12 cellular contexts compared by ENCODE assay signal in genomic region chr3:171802601-171802956, GRCh38. TPM values are rescaled to one million over a fixed set of nuclear protein-coding genes. Genes with fewer than 3 reads are reported as not detected.
A peak's percentile ranks its signal among the peaks of the same experiment; 100 is the strongest.
DNase-seq lines count a peak whose midpoint lies in the region; ATAC-seq and TF ChIP-seq lines count a peak whose summit lies in the region.
"Had no signal": no experiment of that assay in that cellular context is flagged by ENCODE, and none has a peak within 500 bp of the region (broad histone marks: within the 10 kb centered on the region; RNA-seq: fewer than 3 reads in every experiment).

No MANE protein-coding gene starts in this region.

- H3K27ac ChIP-seq in PC-3 (ENCODE audit: low read length) (peak overlapping the region; percentile 95), hepatocyte (peak overlapping the region; percentile 79), thoracic aorta (peak overlapping the region; percentile 33 to 56)
- H3K27ac ChIP-seq in CD4-positive, alpha-beta memory T cell (ENCODE audit: low read depth, low read length), result no peak overlapping the region

- no peak overlapping the region for H3K27ac Mint-ChIP-seq in CD4-positive, alpha-beta memory T cell
- no peak overlapping the region for H3K27ac Mint-ChIP-seq in activated CD4-positive, alpha-beta T cell treated with anti-CD3 and anti-CD28 coated beads, Interleukin-2, amount 10 ng/mL, durations not matched to agents 7 days and 5 days
- H3K27ac Mint-ChIP-seq: CD8-positive, alpha-beta T cell; naive thymus-derived CD8-positive, alpha-beta T cell had no signal

- peak overlapping the region; percentile 77 for H3K9ac ChIP-seq in PC-3 (ENCODE audit: low read length)

- H3K79me2 ChIP-seq in PC-3 (ENCODE audit: low read length) (peaks cover 26% of the 10 kb centered on the region), hepatocyte (peaks cover 83% of the 10 kb centered on the region)

- H3K27me3 ChIP-seq in PC-3 (ENCODE audit: low read length) (no peaks in the 10 kb centered on the region), hepatocyte (no peaks in the 10 kb centered on the region), thoracic aorta (replicated peaks; ENCODE audit: insufficient read depth) (no peaks in the 10 kb centered on the region)
- H3K27me3 ChIP-seq in CD4-positive, alpha-beta memory T cell (ENCODE audit: insufficient read depth, low read length), result no peaks in the 10 kb centered on the region

- H3K9me3 ChIP-seq in PC-3 (ENCODE audit: low read length) (no peaks in the 10 kb centered on the region), hepatocyte (ENCODE audit: low read depth) (no peaks in the 10 kb centered on the region), thoracic aorta (no peaks in the 10 kb centered on the region)
- no peaks in the 10 kb centered on the region for H3K9me3 ChIP-seq in CD4-positive, alpha-beta memory T cell (ENCODE audit: control insufficient read depth in 1 of 2, low read length in 2 of 2)

- POLR2A ChIA-PET in PC-3 (lab: Charles Lee; ENCODE audit: unreplicated experiment), result interaction anchor here (0.7 to 1.3 kb wide), 3 partner anchors 12 to 32 kb away, joined by 3 to 4 read pairs (median 4); no protein-coding TSS in a partner anchor
- POLR2A ChIA-PET in CD4-positive, alpha-beta memory T cell (lab: Charles Lee; ENCODE audit: partially characterized antibody), result no interaction called here
- POLR2A ChIA-PET in activated CD4-positive, alpha-beta T cell treated with anti-CD3 and anti-CD28 coated beads, Interleukin-2, amount 10 ng/mL, durations not matched to agents 7 days and 5 days (lab: Charles Lee), result no interaction called here

- H3F3A ChIP-seq in PC-3 (ENCODE audit: low read length, unreplicated experiment), result no peaks in the 10 kb centered on the region

- H3K36me3 Mint-ChIP-seq in CD4-positive, alpha-beta memory T cell, result no peaks in the 10 kb centered on the region
- H3K36me3 Mint-ChIP-seq in activated CD4-positive, alpha-beta T cell treated with anti-CD3 and anti-CD28 coated beads, Interleukin-2, amount 10 ng/mL, durations not matched to agents 7 days and 5 days (ENCODE audit: low read depth), result no peaks in the 10 kb centered on the region
- H3K36me3 Mint-ChIP-seq: CD8-positive, alpha-beta T cell; naive thymus-derived CD8-positive, alpha-beta T cell had no signal

- H3K9me3 Mint-ChIP-seq in CD4-positive, alpha-beta memory T cell, result no peaks in the 10 kb centered on the region
- H3K9me3 Mint-ChIP-seq in activated CD4-positive, alpha-beta T cell treated with anti-CD3 and anti-CD28 coated beads, Interleukin-2, amount 10 ng/mL, durations not matched to agents 7 days and 5 days, result no peaks in the 10 kb centered on the region
- H3K9me3 Mint-ChIP-seq: CD8-positive, alpha-beta T cell; naive thymus-derived CD8-positive, alpha-beta T cell had no signal

- H4K20me1 ChIP-seq in PC-3 (ENCODE audit: low read length) (no peaks in the 10 kb centered on the region), hepatocyte (ENCODE audit: insufficient read depth, poor library complexity, severe bottlenecking) (no peaks in the 10 kb centered on the region)

- no peak overlapping the region for H3K4me3 Mint-ChIP-seq in CD4-positive, alpha-beta memory T cell
- no peak overlapping the region for H3K4me3 Mint-ChIP-seq in activated CD4-positive, alpha-beta T cell treated with anti-CD3 and anti-CD28 coated beads, Interleukin-2, amount 10 ng/mL, durations not matched to agents 7 days and 5 days
- H3K4me3 Mint-ChIP-seq: CD8-positive, alpha-beta T cell; naive thymus-derived CD8-positive, alpha-beta T cell had no signal

- BruUV-seq in PC-3 (replicated peaks; lab: Mats Ljungman, UMichigan), result no TSS peak

- WGBS in hepatocyte (ENCODE audit: low lambda C conversion rate, missing lambda C conversion rate), result 88% methylated on average over 3 of the region's 3 CpGs

- H3K9me2 ChIP-seq in PC-3 (replicated peaks; ENCODE audit: low read length) (no peaks in the 10 kb centered on the region), hepatocyte (replicated peaks; ENCODE audit: insufficient read depth) (no peaks in the 10 kb centered on the region)

- peaks cover 2% of the 10 kb centered on the region in 2 donors for H3K27me3 Mint-ChIP-seq in CD4-positive, alpha-beta memory T cell
- peaks cover 13% of the 10 kb centered on the region for H3K27me3 Mint-ChIP-seq in activated CD4-positive, alpha-beta T cell treated with anti-CD3 and anti-CD28 coated beads, Interleukin-2, amount 10 ng/mL, durations not matched to agents 7 days and 5 days

- H3K4me3 ChIP-seq in PC-3 (ENCODE audit: low read length) (no peak overlapping the region), hepatocyte (no peak overlapping the region), thoracic aorta (no peak overlapping the region)
- no peak overlapping the region for H3K4me3 ChIP-seq in CD4-positive, alpha-beta memory T cell (ENCODE audit: low read length in 2 of 2)

- TF ChIP-seq CTCF in PC-3 (conservative IDR thresholded peaks at IDR 0.05; ENCODE audit: low read depth, low read length) (no peak), hepatocyte (IDR thresholded peaks at IDR 0.05; ENCODE audit: poor library complexity) (no peak), thoracic aorta (IDR thresholded peaks at IDR 0.05) (no peak)

- H3K4me1 Mint-ChIP-seq in CD4-positive, alpha-beta memory T cell, result no peaks in the 10 kb centered on the region
- no peaks in the 10 kb centered on the region for H3K4me1 Mint-ChIP-seq in activated CD4-positive, alpha-beta T cell treated with anti-CD3 and anti-CD28 coated beads, Interleukin-2, amount 10 ng/mL, durations not matched to agents 7 days and 5 days
- H3K4me1 Mint-ChIP-seq: naive thymus-derived CD8-positive, alpha-beta T cell had no signal

- DNase-seq in PC-3 (no peak), hepatocyte (ENCODE audit: low spot score) (no peak), thoracic aorta (ENCODE audit: low spot score) (no peak), AG08395 (ENCODE audit: low spot score) (no peak)
- no peak for DNase-seq in CD4-positive, alpha-beta memory T cell
- DNase-seq in activated CD4-positive, alpha-beta T cell treated with anti-CD3 and anti-CD28 coated beads, Interleukin-2, amount 10 ng/mL, durations not matched to agents 7 days and 5 days, result no peak
- DNase-seq: CD8-positive, alpha-beta T cell; naive thymus-derived CD8-positive, alpha-beta T cell; NCI-H1048; NCI-H526; Right ventricle myocardium superior had no signal

- CTCF ChIA-PET in PC-3 (lab: Charles Lee), result no interaction called here
- CTCF ChIA-PET in CD4-positive, alpha-beta memory T cell (lab: Charles Lee; ENCODE audit: partially characterized antibody), result no interaction called here
- CTCF ChIA-PET in activated CD4-positive, alpha-beta T cell treated with anti-CD3 and anti-CD28 coated beads, Interleukin-2, amount 10 ng/mL, durations not matched to agents 7 days and 5 days (lab: Charles Lee), result interaction anchor here (1.2 kb wide), 1 partner anchor 27 kb away, joined by 3 read pairs; no protein-coding TSS in a partner anchor

- no peaks in the 10 kb centered on the region for H3K36me3 ChIP-seq in PC-3 (ENCODE audit: low read depth, low read length)
- H3K36me3 ChIP-seq in hepatocyte (replicated peaks; ENCODE audit: insufficient read depth, low read depth), result no peaks in the 10 kb centered on the region
- no peaks in the 10 kb centered on the region for H3K36me3 ChIP-seq in thoracic aorta
- no peaks in the 10 kb centered on the region for H3K36me3 ChIP-seq in CD4-positive, alpha-beta memory T cell (ENCODE audit: insufficient read depth, low read length)

- ATAC-seq in GM19351 (IDR thresholded peaks at IDR 0.05; ENCODE audit: unreplicated experiment) (peak; percentile 73), PC-3 (no peak), thoracic aorta (ENCODE audit: insufficient number of reproducible peaks, low FRiP score, low read depth) (no peak)
- ATAC-seq: CD8-positive, alpha-beta T cell; naive thymus-derived CD8-positive, alpha-beta T cell had no signal

- intact Hi-C loops in PC-3 (cut with micrococcal nuclease), result no loop called here
- intact Hi-C loops in CD4-positive, alpha-beta memory T cell (cut with micrococcal nuclease), result no loop called here

- H3K4me2 ChIP-seq in PC-3 (ENCODE audit: low read length), result peak overlapping the region; percentile 35
- peak overlapping the region; percentile 7 for H3K4me2 ChIP-seq in hepatocyte

- peaks cover 61% of the 10 kb centered on the region for H3K4me1 ChIP-seq in PC-3 (ENCODE audit: insufficient read depth, low read length)
- peaks cover 39% of the 10 kb centered on the region for H3K4me1 ChIP-seq in hepatocyte (ENCODE audit: insufficient read depth)
- peaks cover 25 to 46% of the 10 kb centered on the region in 2 donors for H3K4me1 ChIP-seq in thoracic aorta (ENCODE audit: control insufficient read depth in 1 of 2, low read depth in 2 of 2)
- no peaks in the 10 kb centered on the region for H3K4me1 ChIP-seq in CD4-positive, alpha-beta memory T cell (ENCODE audit: insufficient read depth, low read length)

- H2AFZ ChIP-seq in PC-3 (ENCODE audit: low read length) (no peak overlapping the region), hepatocyte (no peak overlapping the region)

RNA-seq across cellular contexts. Expression of gene PLD1, which starts 7.7 kb away (rescaled TPM):
- total RNA-seq in PC-3 (2014; rRNA removed) (7.3 and 8.3 TPM in 2 replicates), hepatocyte (63.3 and 71.1 TPM in 2 replicates), thoracic aorta (10 to 100 TPM; 51.3 to 95.2 TPM)
- polyA plus RNA-seq in hepatocyte, result 29.4 and 42.1 TPM in 2 replicates
- total RNA-seq in CD4-positive, alpha-beta memory T cell, result 1 to 10 TPM; 1.2 to 2.0 TPM
- 1 to 10 TPM in 1 of 2 donors, not detected in 1; 1.3 TPM for polyA plus RNA-seq in CD4-positive, alpha-beta memory T cell
- under 1 TPM; 0.50 to 0.94 TPM for total RNA-seq in activated CD4-positive, alpha-beta T cell treated with anti-CD3 and anti-CD28 coated beads, Interleukin-2, amount 10 ng/mL, durations not matched to agents 7 days and 5 days
- polyA plus RNA-seq: naive thymus-derived CD8-positive, alpha-beta T cell had no signal

RNA-seq across cellular contexts. Expression of gene TMEM212, which starts 40.6 kb away (rescaled TPM):
- not detected in 2 replicates for total RNA-seq in PC-3 (2014; rRNA removed)
- total RNA-seq in hepatocyte, result not detected in 2 replicates
- not detected in 2 replicates for polyA plus RNA-seq in hepatocyte
- not detected for total RNA-seq in thoracic aorta
- total RNA-seq in CD4-positive, alpha-beta memory T cell, result not detected
- not detected for polyA plus RNA-seq in CD4-positive, alpha-beta memory T cell
- total RNA-seq in activated CD4-positive, alpha-beta T cell treated with anti-CD3 and anti-CD28 coated beads, Interleukin-2, amount 10 ng/mL, durations not matched to agents 7 days and 5 days, result not detected
- total RNA-seq: CD8-positive, alpha-beta T cell; naive thymus-derived CD8-positive, alpha-beta T cell; Right ventricle myocardium superior had no signal
- polyA plus RNA-seq: naive thymus-derived CD8-positive, alpha-beta T cell had no signal
